Comparison of ENCODE assay signal across 8 cellular contexts in the genomic region with DNA sequence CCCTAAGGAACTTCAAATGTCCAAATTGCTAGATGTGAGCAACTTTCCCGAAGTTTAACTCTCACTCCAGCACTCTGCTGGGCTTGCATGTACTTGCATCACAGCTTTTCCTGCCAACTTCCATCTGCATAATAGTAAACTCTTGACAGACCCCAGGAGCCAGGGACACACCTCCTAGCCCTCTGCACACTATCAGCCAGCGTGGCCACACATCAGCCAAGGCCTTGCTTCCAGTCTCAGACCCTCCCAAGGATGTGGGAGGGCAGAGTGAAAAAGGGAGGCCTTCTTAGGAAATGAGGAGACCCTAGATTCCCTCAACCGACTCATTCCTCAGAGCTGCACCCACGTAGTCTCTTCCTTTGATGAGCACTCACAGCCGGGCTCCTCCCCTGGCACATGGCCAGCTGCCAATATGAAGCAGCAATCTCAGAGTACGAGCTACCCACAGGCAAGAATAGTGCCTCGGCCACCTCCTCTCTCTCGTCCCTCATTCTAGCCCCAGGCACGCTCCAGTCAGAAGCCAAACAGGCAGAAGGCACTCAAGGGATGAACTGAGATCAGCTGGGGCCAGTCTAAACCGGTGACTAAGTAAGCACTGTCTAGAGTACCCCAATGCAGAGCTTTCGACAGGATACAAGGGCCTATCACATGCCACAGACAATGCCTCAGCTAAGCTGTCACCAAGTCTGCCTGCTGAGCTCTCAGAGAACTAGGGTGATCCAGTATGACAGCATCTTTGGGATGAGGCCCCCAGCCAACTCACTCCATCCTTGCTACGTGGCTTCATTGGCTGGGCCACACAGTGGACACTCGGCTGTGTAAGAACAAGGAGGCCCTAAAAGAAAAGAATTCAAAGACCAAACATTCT. TPM values are rescaled to one million over a fixed set of nuclear protein-coding genes. Genes with fewer than 3 reads are reported as not detected.
A peak's percentile ranks its signal among the peaks of the same experiment; 100 is the strongest.
DNase-seq lines count a peak whose midpoint lies in the region; ATAC-seq and TF ChIP-seq lines count a peak whose summit lies in the region.

No MANE protein-coding gene starts in this region.

- H3K27me3 ChIP-seq in SK-N-SH (ENCODE audit: insufficient read depth) (no peaks in the 10 kb centered on the region), testis (no peaks in the 10 kb centered on the region)

- no peak for TF ChIP-seq RAD21 in SK-N-SH (IDR thresholded peaks at IDR 0.05; ENCODE audit: low read length)

- ATAC-seq in GM18870 (IDR thresholded peaks at IDR 0.05; ENCODE audit: unreplicated experiment) (no peak), HG03442 (IDR thresholded peaks at IDR 0.05; ENCODE audit: unreplicated experiment) (no peak)

- peaks cover 7% of the 10 kb centered on the region for H3F3A ChIP-seq in SK-N-SH (replicated peaks; ENCODE audit: insufficient read depth)

- TF ChIP-seq EP300 in SK-N-SH (IDR thresholded peaks at IDR 0.05; ENCODE audit: borderline replicate concordance in 1 of 2, low read depth in 1 of 2, low read length in 1 of 2) = no peak

- CTCF ChIA-PET in SK-N-SH (lab: Yijun Ruan, JAX) = interaction anchor here (0.7 to 7.4 kb wide), 6 partner anchors 9 to 161 kb away, joined by 3 to 50 read pairs (median 4); no protein-coding TSS in a partner anchor

- H3K9me2 ChIP-seq in SK-N-SH = no peaks in the 10 kb centered on the region

- H3K9me3 ChIP-seq in SK-N-SH (no peaks in the 10 kb centered on the region), testis (no peaks in the 10 kb centered on the region)

- H3K79me2 ChIP-seq in SK-N-SH (ENCODE audit: insufficient read depth) = peaks cover 58% of the 10 kb centered on the region

- TF ChIP-seq CTCF in SK-N-SH (IDR thresholded peaks at IDR 0.05) (no peak), testis (IDR thresholded peaks at IDR 0.05) (no peak)

- H3K4me1 ChIP-seq in SK-N-SH (ENCODE audit: control insufficient read depth in 1 of 2, insufficient read depth in 2 of 2, low read depth in 1 of 2, low read length in 1 of 2) = peaks cover 33 to 37% of the 10 kb centered on the region in 2 experiments; a peak in 3 of 4 replicates
- H3K4me1 ChIP-seq in testis = peaks cover 22% of the 10 kb centered on the region

- H3K4me2 ChIP-seq in SK-N-SH = peak overlapping the region; percentile 100

- 79% methylated on average over 9 of the region's 13 CpGs for WGBS in SK-N-SH (ENCODE audit: low lambda C conversion rate)
- 67 to 69% methylated on average over 12 to 13 of the region's 13 CpGs for WGBS in testis, 2 donors

- intact Hi-C loops in testis (cut with DNase I; ENCODE audit: low total_unique reads) = no loop called here

- H3K36me3 ChIP-seq in SK-N-SH (replicated peaks in 1 of 2; ENCODE audit: control insufficient read depth in 1 of 2, insufficient read depth in 2 of 2, low read length in 1 of 2) (no peaks in the 10 kb centered on the region), testis (ENCODE audit: low read depth, missing control alignments) (no peaks in the 10 kb centered on the region)

- peaks cover 4% of the 10 kb centered on the region for H4K20me1 ChIP-seq in SK-N-SH (ENCODE audit: insufficient read depth)

- no peak for TF ChIP-seq POLR2A in testis (IDR thresholded peaks at IDR 0.05)

- H3K27ac ChIP-seq in SK-N-SH (ENCODE audit: low read depth in 2 of 2, low read length in 1 of 2) (peak overlapping the region; percentile 25 to 29; a peak in 3 of 4 replicates), testis (no peak overlapping the region)

- POLR2A ChIA-PET in SK-N-SH (lab: Yijun Ruan, JAX) = interaction anchor here (0.7 to 1.1 kb wide), 2 partner anchors 10 to 34 kb away, joined by 3 to 4 read pairs; no protein-coding TSS in a partner anchor

- H2AFZ ChIP-seq in SK-N-SH (ENCODE audit: low read depth) = no peak overlapping the region

- H3K9ac ChIP-seq in SK-N-SH = peak overlapping the region; percentile 11; the same call in 1 of the 2 replicates

- DNase-seq in activated effector memory CD4-positive, alpha-beta T cell treated with anti-CD3 and anti-CD28 coated beads, Interleukin-2, amount 50 U/mL, for 16 hours = peak; percentile 70
- no peak for DNase-seq in activated effector memory CD4-positive, alpha-beta T cell treated with Interleukin-2 at 50 U/mL for 16 hours
- DNase-seq in SK-N-SH = peak; percentile 35
- DNase-seq in dedifferentiated amniotic fluid mesenchymal stem cell (ENCODE audit: extremely low spot score) = peak; percentile 96
- peak; percentile 33 for DNase-seq in middle frontal gyrus (ENCODE audit: extremely low spot score, low spot score)
- DNase-seq in testis = peak; percentile 75

- H3K4me3 ChIP-seq in SK-N-SH (ENCODE audit: low read depth in 2 of 2, low read length in 1 of 2) (peak overlapping the region in 1 of 2 experiments; percentile 10; a peak in 1 of 4 replicates), testis (no peak overlapping the region)

TF ChIP-seq in SK-N-SH, 30 proteins besides CTCF, POLR2A, EP300 and RAD21 (continues in another document):
- TF ChIP-seq, protein P1, sequence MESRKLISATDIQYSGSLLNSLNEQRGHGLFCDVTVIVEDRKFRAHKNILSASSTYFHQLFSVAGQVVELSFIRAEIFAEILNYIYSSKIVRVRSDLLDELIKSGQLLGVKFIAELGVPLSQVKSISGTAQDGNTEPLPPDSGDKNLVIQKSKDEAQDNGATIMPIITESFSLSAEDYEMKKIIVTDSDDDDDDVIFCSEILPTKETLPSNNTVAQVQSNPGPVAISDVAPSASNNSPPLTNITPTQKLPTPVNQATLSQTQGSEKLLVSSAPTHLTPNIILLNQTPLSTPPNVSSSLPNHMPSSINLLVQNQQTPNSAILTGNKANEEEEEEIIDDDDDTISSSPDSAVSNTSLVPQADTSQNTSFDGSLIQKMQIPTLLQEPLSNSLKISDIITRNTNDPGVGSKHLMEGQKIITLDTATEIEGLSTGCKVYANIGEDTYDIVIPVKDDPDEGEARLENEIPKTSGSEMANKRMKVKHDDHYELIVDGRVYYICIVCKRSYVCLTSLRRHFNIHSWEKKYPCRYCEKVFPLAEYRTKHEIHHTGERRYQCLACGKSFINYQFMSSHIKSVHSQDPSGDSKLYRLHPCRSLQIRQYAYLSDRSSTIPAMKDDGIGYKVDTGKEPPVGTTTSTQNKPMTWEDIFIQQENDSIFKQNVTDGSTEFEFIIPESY (IDR thresholded peaks at IDR 0.05; ENCODE audit: borderline replicate concordance, low read depth) = no peak
- no peak for TF ChIP-seq YY1 (IDR thresholded peaks at IDR 0.05; ENCODE audit: low read depth)
- TF ChIP-seq, protein P2, sequence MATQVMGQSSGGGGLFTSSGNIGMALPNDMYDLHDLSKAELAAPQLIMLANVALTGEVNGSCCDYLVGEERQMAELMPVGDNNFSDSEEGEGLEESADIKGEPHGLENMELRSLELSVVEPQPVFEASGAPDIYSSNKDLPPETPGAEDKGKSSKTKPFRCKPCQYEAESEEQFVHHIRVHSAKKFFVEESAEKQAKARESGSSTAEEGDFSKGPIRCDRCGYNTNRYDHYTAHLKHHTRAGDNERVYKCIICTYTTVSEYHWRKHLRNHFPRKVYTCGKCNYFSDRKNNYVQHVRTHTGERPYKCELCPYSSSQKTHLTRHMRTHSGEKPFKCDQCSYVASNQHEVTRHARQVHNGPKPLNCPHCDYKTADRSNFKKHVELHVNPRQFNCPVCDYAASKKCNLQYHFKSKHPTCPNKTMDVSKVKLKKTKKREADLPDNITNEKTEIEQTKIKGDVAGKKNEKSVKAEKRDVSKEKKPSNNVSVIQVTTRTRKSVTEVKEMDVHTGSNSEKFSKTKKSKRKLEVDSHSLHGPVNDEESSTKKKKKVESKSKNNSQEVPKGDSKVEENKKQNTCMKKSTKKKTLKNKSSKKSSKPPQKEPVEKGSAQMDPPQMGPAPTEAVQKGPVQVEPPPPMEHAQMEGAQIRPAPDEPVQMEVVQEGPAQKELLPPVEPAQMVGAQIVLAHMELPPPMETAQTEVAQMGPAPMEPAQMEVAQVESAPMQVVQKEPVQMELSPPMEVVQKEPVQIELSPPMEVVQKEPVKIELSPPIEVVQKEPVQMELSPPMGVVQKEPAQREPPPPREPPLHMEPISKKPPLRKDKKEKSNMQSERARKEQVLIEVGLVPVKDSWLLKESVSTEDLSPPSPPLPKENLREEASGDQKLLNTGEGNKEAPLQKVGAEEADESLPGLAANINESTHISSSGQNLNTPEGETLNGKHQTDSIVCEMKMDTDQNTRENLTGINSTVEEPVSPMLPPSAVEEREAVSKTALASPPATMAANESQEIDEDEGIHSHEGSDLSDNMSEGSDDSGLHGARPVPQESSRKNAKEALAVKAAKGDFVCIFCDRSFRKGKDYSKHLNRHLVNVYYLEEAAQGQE (IDR thresholded peaks at IDR 0.05; ENCODE audit: low read depth, low read length) = no peak
- TF ChIP-seq NFIC (IDR thresholded peaks at IDR 0.05; ENCODE audit: borderline replicate concordance) = peak; percentile 74
- TF ChIP-seq TCF12 (IDR thresholded peaks at IDR 0.05) = peak; percentile 9; the same call in 1 of the 2 replicates
- no peak for TF ChIP-seq GATA2 (CRISPR knock-in tag; IDR thresholded peaks at IDR 0.05)
- no peak for TF ChIP-seq SIN3A (IDR thresholded peaks at IDR 0.05; ENCODE audit: borderline replicate concordance, low read depth, low read length)
- TF ChIP-seq, protein P3, sequence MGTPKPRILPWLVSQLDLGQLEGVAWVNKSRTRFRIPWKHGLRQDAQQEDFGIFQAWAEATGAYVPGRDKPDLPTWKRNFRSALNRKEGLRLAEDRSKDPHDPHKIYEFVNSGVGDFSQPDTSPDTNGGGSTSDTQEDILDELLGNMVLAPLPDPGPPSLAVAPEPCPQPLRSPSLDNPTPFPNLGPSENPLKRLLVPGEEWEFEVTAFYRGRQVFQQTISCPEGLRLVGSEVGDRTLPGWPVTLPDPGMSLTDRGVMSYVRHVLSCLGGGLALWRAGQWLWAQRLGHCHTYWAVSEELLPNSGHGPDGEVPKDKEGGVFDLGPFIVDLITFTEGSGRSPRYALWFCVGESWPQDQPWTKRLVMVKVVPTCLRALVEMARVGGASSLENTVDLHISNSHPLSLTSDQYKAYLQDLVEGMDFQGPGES (IDR thresholded peaks at IDR 0.05; ENCODE audit: low read depth, low read length) = no peak

RNA-seq across cellular contexts. Expression of a gene that starts 2.3 kb away (rescaled TPM):
- 67.2 and 73.5 TPM in 2 replicates for polyA plus RNA-seq in SK-N-SH (2012; rRNA removed)
- 48.5 and 58.5 TPM in 2 replicates for polyA plus RNA-seq in SK-N-SH (2012; cell fraction: cytosol; rRNA removed)
- polyA plus RNA-seq in SK-N-SH (2012; cell fraction: nucleus; rRNA removed) = 71.2 and 94.8 TPM in 2 replicates
- 10 to 100 TPM; 20.4 to 22.8 TPM for total RNA-seq in testis
- 25.4 TPM for polyA plus RNA-seq in testis (ENCODE audit: insufficient read depth, low read depth, low replicate concordance)

RNA-seq across cellular contexts. Expression of a gene that starts 32.1 kb away (rescaled TPM):
- polyA plus RNA-seq in SK-N-SH (2012; rRNA removed) (45.1 and 57.1 TPM in 2 replicates), testis (ENCODE audit: insufficient read depth, low read depth, low replicate concordance) (20.5 TPM)
- polyA plus RNA-seq in SK-N-SH (2012; cell fraction: cytosol; rRNA removed) = 21.9 and 44.4 TPM in 2 replicates
- 118 and 143 TPM in 2 replicates for polyA plus RNA-seq in SK-N-SH (2012; cell fraction: nucleus; rRNA removed)
- total RNA-seq in testis = 10 to 100 TPM; 11.8 to 18.5 TPM

Comparison
In these comparisons a context has a peak if more than half of its experiments do, and no peak if none do; other contexts are left out.
1. H3K27ac ChIP-seq: peak in SK-N-SH (2 of 2); none in testis (0 of 2).